In the genomic region with DNA sequence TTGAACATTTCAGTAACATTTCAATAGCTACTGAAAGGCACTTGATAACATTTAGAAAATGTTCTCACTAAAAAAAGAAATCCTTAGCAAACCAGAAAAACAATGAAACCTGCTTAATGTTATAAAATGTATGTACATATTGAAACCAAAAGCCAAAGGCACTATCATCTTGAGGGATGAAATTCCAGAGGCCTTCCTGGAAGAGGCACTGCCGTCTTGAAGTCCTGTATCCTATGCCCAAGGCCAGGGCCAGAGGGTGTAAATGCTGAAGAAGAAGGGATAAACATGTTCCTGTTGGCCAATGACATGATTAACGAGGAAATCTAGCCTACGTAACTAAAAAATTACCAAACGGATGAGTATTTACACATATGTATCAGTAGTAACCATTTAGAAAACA, we compare ENCODE assay signal across 28 cellular contexts. TPM values are rescaled to one million over a fixed set of nuclear protein-coding genes. Genes with fewer than 3 reads are reported as not detected.
"Had no signal": no experiment of that assay in that cellular context is flagged by ENCODE, and none has a peak within 500 bp of the region (broad histone marks: within the 10 kb centered on the region; RNA-seq: fewer than 3 reads in every experiment).

No MANE protein-coding gene starts in this region.

- DNase-seq: stimulated activated CD4-positive, alpha-beta T cell treated with anti-CD3 and anti-CD28 coated beads, Interleukin-2, amount 100 ng/mL, for 48 hours; stimulated activated CD4-positive, alpha-beta T cell treated with anti-CD3 and anti-CD28 coated beads, Interleukin-4, amount 100 ng/mL, for 1 hour; stimulated activated CD4-positive, alpha-beta T cell treated with anti-CD3 and anti-CD28 coated beads, Interleukin-4, amount 100 ng/mL, for 24 hours; stimulated activated CD4-positive, alpha-beta T cell treated with anti-CD3 and anti-CD28 coated beads, Interleukin-4, amount 100 ng/mL, for 4 hours; stimulated activated CD8-positive, alpha-beta memory T cell treated with anti-CD3 and anti-CD28 coated beads, Interleukin-4, amount 100 ng/mL, for 48 hours; stimulated activated naive B cell treated with anti-CD40 and anti-IgM and Interleukin-4, amounts not matched to agents 10 μg/mL and 1 μg/mL and 100 μg/mL, for 72 hours; stimulated activated naive CD4-positive, alpha-beta T cell; stimulated activated naive CD4-positive, alpha-beta T cell treated with Interleukin-2 at 50 U/mL for 16 hours; stimulated activated naive CD8-positive, alpha-beta T cell treated with anti-CD3 and anti-CD28 coated beads, Interleukin-15, amount 100 ng/mL, for 72 hours; stimulated activated naive CD8-positive, alpha-beta T cell treated with anti-CD3 and anti-CD28 coated beads, Interleukin-15, Interleukin-2, amounts not matched to agents 100 U/mL and 50 U/mL, for 24 hours; stomach; substantia nigra; testis; thyroid gland; tibial artery; transverse colon; trophoblast cell; upper lobe of left lung; upper lobe of right lung; uterus had no signal

- H3K36me3 ChIP-seq: stomach, suprapubic skin, thoracic aorta, thyroid gland, tibial artery, tibial nerve, transverse colon, upper lobe of left lung, upper lobe of right lung, uterus, vagina had no signal

- H3K27me3 ChIP-seq: stomach, suprapubic skin, testis, thyroid gland, tibial artery, tibial nerve, transverse colon, upper lobe of left lung, upper lobe of right lung, uterus, vagina had no signal

- H3K4me3 ChIP-seq: stomach, suprapubic skin, testis, thoracic aorta, thyroid gland, tibial artery, tibial nerve, transverse colon, upper lobe of left lung, upper lobe of right lung, uterus, vagina had no signal

- H3K9me3 ChIP-seq: stomach, suprapubic skin, testis, thoracic aorta, thyroid gland, tibial artery, tibial nerve, transverse colon, upper lobe of left lung, upper lobe of right lung, uterus, vagina had no signal

- H3K27ac ChIP-seq: stomach, suprapubic skin, testis, thoracic aorta, thyroid gland, tibial artery, tibial nerve, transverse colon, upper lobe of left lung, upper lobe of right lung, uterus, vagina had no signal

- H3K4me1 ChIP-seq: suprapubic skin, testis, thyroid gland, tibial artery, tibial nerve, transverse colon, upper lobe of left lung, upper lobe of right lung, uterus, vagina had no signal

- FAIRE-seq: urothelium cell line had no signal

- ATAC-seq: stimulated activated effector memory CD8-positive, alpha-beta T cell treated with anti-CD3 and anti-CD28 coated beads, Interleukin-12 subunit alpha, Interleukin-12 subunit beta, amount 100 ng/mL, for 72 hours; stimulated activated memory B cell treated with anti-CD40 and anti-IgM and Interleukin-4, amounts not matched to agents 10 μg/mL and 1 μg/mL and 100 μg/mL, for 72 hours; stimulated activated naive B cell treated with anti-CD40 and anti-IgM and Interleukin-4, amounts not matched to agents 10 μg/mL and 1 μg/mL and 100 μg/mL, for 72 hours; stimulated activated naive CD8-positive, alpha-beta T cell treated with anti-CD3 and anti-CD28 coated beads, Interleukin-15, amount 100 ng/mL, for 72 hours; stimulated activated naive CD8-positive, alpha-beta T cell treated with anti-CD3 and anti-CD28 coated beads, Interleukin-15, Interleukin-2, amounts not matched to agents 100 U/mL and 50 U/mL, for 24 hours; upper lobe of right lung had no signal

RNA-seq across cellular contexts. Expression of a gene that starts 57.0 kb away (rescaled TPM):
- total RNA-seq: ureter had no signal
